Comparison of ENCODE assay signal across 8 cellular contexts in genomic region chr6:16602035-16602434, GRCh38.
DNase-seq lines count a peak whose midpoint lies in the region; ATAC-seq lines count a peak whose summit lies in the region.
"Had no signal": no experiment of that assay in that cellular context is flagged by ENCODE, and none has a peak within 500 bp of the region (broad histone marks: within the 10 kb centered on the region; RNA-seq: fewer than 3 reads in every experiment).

No MANE protein-coding gene starts in this region.

- DNase-seq in stimulated activated CD4-positive, alpha-beta T cell treated with anti-CD3 and anti-CD28 coated beads, Interleukin-15, amount 100 ng/mL, for 48 hours (ENCODE audit: low read depth in 2 of 2) = peak; percentile 52 to 55
- DNase-seq in NCI-H1105 treated with DMSO at 0.1 percent for 48 hours (lab: John Stamatoyannopoulos, UW) = no peak
- DNase-seq in NCI-H345 treated with DMSO at 0.1 percent for 48 hours (lab: John Stamatoyannopoulos, UW; ENCODE audit: unreplicated experiment) = no peak
- DNase-seq in immature natural killer cell = no peak
- DNase-seq: effector memory CD4-positive, alpha-beta T cell had no signal

- peaks cover 0 to 10% (median 0%) of the 10 kb centered on the region in 3 donors for H3K36me3 Mint-ChIP-seq in immature natural killer cell

- peak; percentile 89 for ATAC-seq in GM18873 (IDR thresholded peaks at IDR 0.05; ENCODE audit: low FRiP score, unreplicated experiment)
- ATAC-seq in GM21423 (IDR thresholded peaks at IDR 0.05; ENCODE audit: unreplicated experiment) = peak; percentile 85
- peak; percentile 80 for ATAC-seq in HG03280 (IDR thresholded peaks at IDR 0.05; ENCODE audit: unreplicated experiment)

- H3K27me3 Mint-ChIP-seq in immature natural killer cell (ENCODE audit: low read depth in 3 of 3) = peaks cover 0 to 1% (median 0%) of the 10 kb centered on the region in 3 donors

- no peak overlapping the region for H3K27ac Mint-ChIP-seq in immature natural killer cell

- no peak overlapping the region for H3K4me3 Mint-ChIP-seq in immature natural killer cell

- peaks cover 11 to 16% of the 10 kb centered on the region in 2 donors for H3K4me1 Mint-ChIP-seq in immature natural killer cell

- H3K9me3 Mint-ChIP-seq in immature natural killer cell = no peaks in the 10 kb centered on the region

Comparison
In these comparisons a context has a peak if more than half of its experiments do, and no peak if none do; other contexts are left out.
1. DNase-seq: peak in stimulated activated CD4-positive, alpha-beta T cell treated with anti-CD3 and anti-CD28 coated beads, Interleukin-15, amount 100 ng/mL, for 48 hours (2 of 2); none in NCI-H1105 treated with DMSO at 0.1 percent for 48 hours (single experiment), NCI-H345 treated with DMSO at 0.1 percent for 48 hours (single experiment) and immature natural killer cell (0 of 3).
2. Peak in every context shown above with its lines, with median percentiles within 50 percentile points of each other: ATAC-seq.